ENCODE assay signal across 10 cellular contexts in genomic region chr19:36136975-36137686, GRCh38. TPM values are rescaled to one million over a fixed set of nuclear protein-coding genes. Genes with fewer than 3 reads are reported as not detected.
DNase-seq lines count a peak whose midpoint lies in the region; ATAC-seq, FAIRE-seq and TF ChIP-seq lines count a peak whose summit lies in the region.
"Had no signal": no experiment of that assay in that cellular context is flagged by ENCODE, and none has a peak within 500 bp of the region (broad histone marks: within the 10 kb centered on the region; RNA-seq: fewer than 3 reads in every experiment).

No MANE protein-coding gene starts in this region.

- no peak for TF ChIP-seq POLR2A in gastroesophageal sphincter (IDR thresholded peaks at IDR 0.05)

- FAIRE-seq in small intestine (lab: Jason Lieb, UNC), result no peak

- no peaks in the 10 kb centered on the region for H3K9me3 ChIP-seq in gastroesophageal sphincter
- no peaks in the 10 kb centered on the region for H3K9me3 ChIP-seq in small intestine (ENCODE audit: control insufficient read depth, low read depth)

- no peak for ATAC-seq in activated T-cell treated with anti-CD3 and anti-CD28 coated beads, Interleukin-2, amount 50 U/mL, for 72 hours (replicated peaks in 1 of 2)
- ATAC-seq in activated T-cell treated with anti-CD3 and anti-CD28 coated beads, Interleukin-2, amount 50 U/mL, for 4 hours, result no peak
- ATAC-seq in gastroesophageal sphincter (peak; percentile 11), HG03469 (IDR thresholded peaks at IDR 0.05; ENCODE audit: unreplicated experiment) (no peak)

- peak overlapping the region; percentile 51 to 52 for H3K4me3 Mint-ChIP-seq in activated T-cell treated with anti-CD3 and anti-CD28 coated beads, Interleukin-2, amount 50 U/mL, for 72 hours
- H3K4me3 Mint-ChIP-seq in activated T-cell treated with anti-CD3 and anti-CD28 coated beads, Interleukin-2, amount 50 U/mL, for 4 hours, result no peak overlapping the region
- H3K4me3 Mint-ChIP-seq in activated T-helper 2 cell treated with anti-CD3 and anti-CD28 coated beads, Interferon-gamma antibody, Interleukin-2, Interleukin-4, amounts not matched to agents 10 μg/mL and 5 μg/mL and 100 μg/mL, durations not matched to agents 14 hours and 24 hours and 36 hours (ENCODE audit: low read depth), result no peak overlapping the region

- no peak for TF ChIP-seq EP300 in gastroesophageal sphincter (IDR thresholded peaks at IDR 0.05)

- H3K27me3 ChIP-seq in gastroesophageal sphincter (no peaks in the 10 kb centered on the region), small intestine (ENCODE audit: control insufficient read depth in 2 of 2, insufficient read depth in 2 of 2, low read length in 2 of 2) (no peaks in the 10 kb centered on the region)

- H3K36me3 Mint-ChIP-seq in activated T-cell treated with anti-CD3 and anti-CD28 coated beads, Interleukin-2, amount 50 U/mL, for 72 hours (ENCODE audit: insufficient read depth in 2 of 2), result peaks cover 9% of the 10 kb centered on the region in 2 donors
- H3K36me3 Mint-ChIP-seq in activated T-cell treated with anti-CD3 and anti-CD28 coated beads, Interleukin-2, amount 50 U/mL, for 4 hours (ENCODE audit: insufficient read depth), result peaks cover 9% of the 10 kb centered on the region
- peaks cover 15% of the 10 kb centered on the region for H3K36me3 Mint-ChIP-seq in activated T-helper 2 cell treated with anti-CD3 and anti-CD28 coated beads, Interferon-gamma antibody, Interleukin-2, Interleukin-4, amounts not matched to agents 10 μg/mL and 5 μg/mL and 100 μg/mL, durations not matched to agents 14 hours and 24 hours and 36 hours (ENCODE audit: low read depth)

- H3K9me3 Mint-ChIP-seq in activated T-cell treated with anti-CD3 and anti-CD28 coated beads, Interleukin-2, amount 50 U/mL, for 72 hours, result no peaks in the 10 kb centered on the region
- no peaks in the 10 kb centered on the region for H3K9me3 Mint-ChIP-seq in activated T-cell treated with anti-CD3 and anti-CD28 coated beads, Interleukin-2, amount 50 U/mL, for 4 hours
- no peaks in the 10 kb centered on the region for H3K9me3 Mint-ChIP-seq in activated T-helper 2 cell treated with anti-CD3 and anti-CD28 coated beads, Interferon-gamma antibody, Interleukin-2, Interleukin-4, amounts not matched to agents 10 μg/mL and 5 μg/mL and 100 μg/mL, durations not matched to agents 14 hours and 24 hours and 36 hours

- H3K4me1 Mint-ChIP-seq in activated T-cell treated with anti-CD3 and anti-CD28 coated beads, Interleukin-2, amount 50 U/mL, for 72 hours (ENCODE audit: low read depth), result peaks cover 40% of the 10 kb centered on the region
- peaks cover 28% of the 10 kb centered on the region for H3K4me1 Mint-ChIP-seq in activated T-cell treated with anti-CD3 and anti-CD28 coated beads, Interleukin-2, amount 50 U/mL, for 4 hours (ENCODE audit: low read depth)
- H3K4me1 Mint-ChIP-seq in activated T-helper 2 cell treated with anti-CD3 and anti-CD28 coated beads, Interferon-gamma antibody, Interleukin-2, Interleukin-4, amounts not matched to agents 10 μg/mL and 5 μg/mL and 100 μg/mL, durations not matched to agents 14 hours and 24 hours and 36 hours (ENCODE audit: low read depth), result peaks cover 22% of the 10 kb centered on the region

- no peak overlapping the region for H3K27ac Mint-ChIP-seq in activated T-cell treated with anti-CD3 and anti-CD28 coated beads, Interleukin-2, amount 50 U/mL, for 72 hours
- no peak overlapping the region for H3K27ac Mint-ChIP-seq in activated T-helper 2 cell treated with anti-CD3 and anti-CD28 coated beads, Interferon-gamma antibody, Interleukin-2, Interleukin-4, amounts not matched to agents 10 μg/mL and 5 μg/mL and 100 μg/mL, durations not matched to agents 14 hours and 24 hours and 36 hours

- intact Hi-C loops in activated T-helper 2 cell treated with anti-CD3 and anti-CD28 coated beads, Interferon-gamma antibody, Interleukin-2, Interleukin-4, amounts not matched to agents 10 μg/mL and 5 μg/mL and 100 μg/mL, durations not matched to agents 14 hours and 24 hours and 36 hours (cut with micrococcal nuclease), result loop anchor here (10.0 kb wide), 1 partner anchor 348 kb away; the partner anchor contains the start of gene ZNF566

- H3K27me3 Mint-ChIP-seq in activated T-cell treated with anti-CD3 and anti-CD28 coated beads, Interleukin-2, amount 50 U/mL, for 72 hours (ENCODE audit: low read depth), result no peaks in the 10 kb centered on the region
- no peaks in the 10 kb centered on the region for H3K27me3 Mint-ChIP-seq in activated T-cell treated with anti-CD3 and anti-CD28 coated beads, Interleukin-2, amount 50 U/mL, for 4 hours (ENCODE audit: low read depth)
- no peaks in the 10 kb centered on the region for H3K27me3 Mint-ChIP-seq in activated T-helper 2 cell treated with anti-CD3 and anti-CD28 coated beads, Interferon-gamma antibody, Interleukin-2, Interleukin-4, amounts not matched to agents 10 μg/mL and 5 μg/mL and 100 μg/mL, durations not matched to agents 14 hours and 24 hours and 36 hours (ENCODE audit: low read depth)

- no peak for DNase-seq in activated T-cell treated with anti-CD3 and anti-CD28 coated beads, Interleukin-2, amount 50 U/mL, for 72 hours
- no peak for DNase-seq in activated T-cell treated with anti-CD3 and anti-CD28 coated beads, Interleukin-2, amount 50 U/mL, for 4 hours
- DNase-seq in SW480 (ENCODE audit: low spot score) (peak; percentile 94), small intestine (peak; percentile 94), NK-92 (lab: John Stamatoyannopoulos, UW; ENCODE audit: unreplicated experiment) (no peak)
- DNase-seq in activated T-helper 2 cell treated with anti-CD3 and anti-CD28 coated beads, Interferon-gamma antibody, Interleukin-2, Interleukin-4, amounts not matched to agents 10 μg/mL and 5 μg/mL and 100 μg/mL, durations not matched to agents 14 hours and 24 hours and 36 hours (ENCODE audit: low spot score), result no peak

- H3K27ac ChIP-seq in gastroesophageal sphincter (peak overlapping the region in 3 of 4 donors; percentile 69 to 95 (median 78)), small intestine (ENCODE audit: low read depth in 1 of 2, low read length in 1 of 2) (peak overlapping the region; percentile 84 to 92)

- H3K4me3 ChIP-seq in gastroesophageal sphincter (no peak overlapping the region), small intestine (ENCODE audit: low read depth in 1 of 2, low read length in 2 of 2) (no peak overlapping the region)

- WGBS in gastroesophageal sphincter (ENCODE audit: low coverage in 1 of 2), 2 donors, result 30 to 55% methylated on average over 7 to 11 of the region's 12 CpGs
- WGBS in small intestine, 3 donors, result 36 to 55% (median 49%) methylated on average over 12 of the region's 12 CpGs

- no peak for TF ChIP-seq CTCF in gastroesophageal sphincter (IDR thresholded peaks at IDR 0.05)

- H3K36me3 ChIP-seq in gastroesophageal sphincter (peaks cover 0 to 5% of the 10 kb centered on the region in 2 donors), small intestine (ENCODE audit: control insufficient read depth in 2 of 2, insufficient read depth in 2 of 2, low read length in 2 of 2) (peaks cover 0 to 2% of the 10 kb centered on the region in 2 donors)

- H3K4me1 ChIP-seq in gastroesophageal sphincter, result peaks cover 0 to 41% (median 21%) of the 10 kb centered on the region in 3 donors
- peaks cover 5 to 9% of the 10 kb centered on the region in 2 donors for H3K4me1 ChIP-seq in small intestine (ENCODE audit: control insufficient read depth in 2 of 2, insufficient read depth in 1 of 2, low read depth in 1 of 2, low read length in 1 of 2)

RNA-seq across cellular contexts. Expression of gene CAPNS1, which starts 2.7 kb away (rescaled TPM):
- total RNA-seq in activated T-cell treated with anti-CD3 and anti-CD28 coated beads, Interleukin-2, amount 50 U/mL, for 72 hours, result 100 to 1,000 TPM; 361 to 382 TPM
- total RNA-seq in activated T-cell treated with anti-CD3 and anti-CD28 coated beads, Interleukin-2, amount 50 U/mL, for 4 hours, result 100 to 1,000 TPM; 287 to 318 (median 313) TPM
- 100 to 1,000 TPM; 151 to 237 (median 210) TPM for total RNA-seq in gastroesophageal sphincter
- polyA plus RNA-seq in small intestine, result 1,000 to 10,000 TPM in 1 of 3 donors, 100 to 1,000 TPM in 2; 637 to 1,094 (median 913) TPM
- total RNA-seq in activated T-helper 2 cell treated with anti-CD3 and anti-CD28 coated beads, Interferon-gamma antibody, Interleukin-2, Interleukin-4, amounts not matched to agents 10 μg/mL and 5 μg/mL and 100 μg/mL, durations not matched to agents 14 hours and 24 hours and 36 hours, result 424 and 431 TPM in 2 replicates

RNA-seq across cellular contexts. Expression of gene COX7A1, which starts 15.1 kb away (rescaled TPM):
- not detected for total RNA-seq in activated T-cell treated with anti-CD3 and anti-CD28 coated beads, Interleukin-2, amount 50 U/mL, for 72 hours
- not detected for total RNA-seq in activated T-cell treated with anti-CD3 and anti-CD28 coated beads, Interleukin-2, amount 50 U/mL, for 4 hours
- 10 to 100 TPM; 50.4 to 66.6 (median 61.7) TPM for total RNA-seq in gastroesophageal sphincter
- polyA plus RNA-seq in small intestine, result 10 to 100 TPM in 2 of 3 donors, 1 to 10 TPM in 1; 1.3 to 26.2 (median 15.6) TPM
- not detected in 2 replicates for total RNA-seq in activated T-helper 2 cell treated with anti-CD3 and anti-CD28 coated beads, Interferon-gamma antibody, Interleukin-2, Interleukin-4, amounts not matched to agents 10 μg/mL and 5 μg/mL and 100 μg/mL, durations not matched to agents 14 hours and 24 hours and 36 hours
- total RNA-seq: SK-MEL-5 had no signal

RNA-seq across cellular contexts. Expression of gene TBCB, which starts 21.9 kb away (rescaled TPM):
- 10 to 100 TPM; 86.2 to 86.8 TPM for total RNA-seq in activated T-cell treated with anti-CD3 and anti-CD28 coated beads, Interleukin-2, amount 50 U/mL, for 72 hours
- 100 to 1,000 TPM; 155 to 173 (median 157) TPM for total RNA-seq in activated T-cell treated with anti-CD3 and anti-CD28 coated beads, Interleukin-2, amount 50 U/mL, for 4 hours
- total RNA-seq in gastroesophageal sphincter, result 100 to 1,000 TPM; 116 to 248 (median 180) TPM
- polyA plus RNA-seq in small intestine, result 100 to 1,000 TPM; 110 to 133 (median 115) TPM
- total RNA-seq in activated T-helper 2 cell treated with anti-CD3 and anti-CD28 coated beads, Interferon-gamma antibody, Interleukin-2, Interleukin-4, amounts not matched to agents 10 μg/mL and 5 μg/mL and 100 μg/mL, durations not matched to agents 14 hours and 24 hours and 36 hours, result 143 and 147 TPM in 2 replicates

RNA-seq across cellular contexts. Expression of gene POLR2I, which starts 22.5 kb away (rescaled TPM):
- 10 to 100 TPM; 38.6 to 55.0 TPM for total RNA-seq in activated T-cell treated with anti-CD3 and anti-CD28 coated beads, Interleukin-2, amount 50 U/mL, for 72 hours
- 100 to 1,000 TPM; 139 to 165 (median 159) TPM for total RNA-seq in activated T-cell treated with anti-CD3 and anti-CD28 coated beads, Interleukin-2, amount 50 U/mL, for 4 hours
- 10 to 100 TPM; 49.3 to 60.2 (median 54.1) TPM for total RNA-seq in gastroesophageal sphincter
- 10 to 100 TPM; 62.7 to 77.5 (median 70.2) TPM for polyA plus RNA-seq in small intestine
- total RNA-seq in activated T-helper 2 cell treated with anti-CD3 and anti-CD28 coated beads, Interferon-gamma antibody, Interleukin-2, Interleukin-4, amounts not matched to agents 10 μg/mL and 5 μg/mL and 100 μg/mL, durations not matched to agents 14 hours and 24 hours and 36 hours, result 68.9 and 75.3 TPM in 2 replicates

RNA-seq across cellular contexts. Expression of gene OVOL3, which starts 26.2 kb away (rescaled TPM):
- total RNA-seq in activated T-cell treated with anti-CD3 and anti-CD28 coated beads, Interleukin-2, amount 50 U/mL, for 72 hours, result under 1 TPM in 1 of 2 donors, not detected in 1; 0.39 TPM
- total RNA-seq in activated T-cell treated with anti-CD3 and anti-CD28 coated beads, Interleukin-2, amount 50 U/mL, for 4 hours, result not detected
- not detected for total RNA-seq in gastroesophageal sphincter
- not detected for polyA plus RNA-seq in small intestine
- total RNA-seq in activated T-helper 2 cell treated with anti-CD3 and anti-CD28 coated beads, Interferon-gamma antibody, Interleukin-2, Interleukin-4, amounts not matched to agents 10 μg/mL and 5 μg/mL and 100 μg/mL, durations not matched to agents 14 hours and 24 hours and 36 hours, result not detected in 2 replicates
- total RNA-seq: kidney epithelial cell, SK-MEL-5 had no signal

Comparison
In these comparisons a context has a peak if more than half of its experiments do, and no peak if none do; other contexts are left out.
1. H3K4me3 Mint-ChIP-seq: peak in activated T-cell treated with anti-CD3 and anti-CD28 coated beads, Interleukin-2, amount 50 U/mL, for 72 hours (2 of 2); none in activated T-cell treated with anti-CD3 and anti-CD28 coated beads, Interleukin-2, amount 50 U/mL, for 4 hours (single experiment) and activated T-helper 2 cell treated with anti-CD3 and anti-CD28 coated beads, Interferon-gamma antibody, Interleukin-2, Interleukin-4, amounts not matched to agents 10 μg/mL and 5 μg/mL and 100 μg/mL, durations not matched to agents 14 hours and 24 hours and 36 hours (single experiment).
2. DNase-seq: peak in SW480 (single experiment) and small intestine (single experiment); none in activated T-cell treated with anti-CD3 and anti-CD28 coated beads, Interleukin-2, amount 50 U/mL, for 72 hours (0 of 2), activated T-cell treated with anti-CD3 and anti-CD28 coated beads, Interleukin-2, amount 50 U/mL, for 4 hours (single experiment), NK-92 (single experiment) and activated T-helper 2 cell treated with anti-CD3 and anti-CD28 coated beads, Interferon-gamma antibody, Interleukin-2, Interleukin-4, amounts not matched to agents 10 μg/mL and 5 μg/mL and 100 μg/mL, durations not matched to agents 14 hours and 24 hours and 36 hours (single experiment).
3. RNA of gene COX7A1, which starts 15.1 kb away (total RNA-seq): 50.4 to 66.6 TPM in gastroesophageal sphincter; not detected in activated T-cell treated with anti-CD3 and anti-CD28 coated beads, Interleukin-2, amount 50 U/mL, for 4 hours, not detected in activated T-cell treated with anti-CD3 and anti-CD28 coated beads, Interleukin-2, amount 50 U/mL, for 72 hours and not detected in activated T-helper 2 cell treated with anti-CD3 and anti-CD28 coated beads, Interferon-gamma antibody, Interleukin-2, Interleukin-4, amounts not matched to agents 10 μg/mL and 5 μg/mL and 100 μg/mL, durations not matched to agents 14 hours and 24 hours and 36 hours; every median in the first group is over 10 times any median in the second.